8 cellular contexts compared by ENCODE assay signal in the genomic region with DNA sequence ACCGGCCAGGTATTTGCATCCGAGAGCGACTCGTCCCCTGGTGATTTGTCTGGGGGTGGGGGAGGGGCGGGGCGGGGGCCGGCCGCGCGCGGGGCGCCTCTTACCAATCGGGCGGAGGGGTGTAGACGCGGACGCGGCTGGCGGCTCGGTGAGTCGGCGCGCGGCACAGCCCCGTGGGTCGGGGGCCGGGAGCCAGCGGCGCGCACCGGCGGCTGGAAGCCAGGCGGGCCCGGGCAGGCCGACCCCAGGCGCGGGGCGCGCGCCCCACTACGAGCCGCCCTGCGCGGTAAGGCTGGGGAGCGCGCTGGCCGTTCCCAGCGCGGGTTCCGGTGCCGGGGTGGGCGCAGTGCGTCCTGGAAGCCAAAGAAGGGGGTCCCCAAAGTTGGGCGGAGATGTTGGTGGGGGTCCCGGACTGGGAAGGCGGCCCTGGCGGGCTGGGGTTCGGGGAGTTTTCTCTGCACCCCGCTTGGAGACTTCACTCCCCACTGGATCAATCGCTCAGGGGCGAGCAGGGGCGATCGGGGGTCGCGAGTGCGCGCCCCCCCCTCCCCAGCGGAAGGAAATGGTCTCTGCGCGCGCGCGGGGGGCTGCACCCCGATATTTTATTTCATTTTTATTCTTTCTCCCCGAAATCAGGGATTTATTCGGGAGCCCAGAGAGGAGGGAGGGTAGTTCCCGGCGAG. TPM values are rescaled to one million over a fixed set of nuclear protein-coding genes. Genes with fewer than 3 reads are reported as not detected.
A peak's percentile ranks its signal among the peaks of the same experiment; 100 is the strongest.
DNase-seq lines count a peak whose midpoint lies in the region; ATAC-seq and TF ChIP-seq lines count a peak whose summit lies in the region.

A gene with protein sequence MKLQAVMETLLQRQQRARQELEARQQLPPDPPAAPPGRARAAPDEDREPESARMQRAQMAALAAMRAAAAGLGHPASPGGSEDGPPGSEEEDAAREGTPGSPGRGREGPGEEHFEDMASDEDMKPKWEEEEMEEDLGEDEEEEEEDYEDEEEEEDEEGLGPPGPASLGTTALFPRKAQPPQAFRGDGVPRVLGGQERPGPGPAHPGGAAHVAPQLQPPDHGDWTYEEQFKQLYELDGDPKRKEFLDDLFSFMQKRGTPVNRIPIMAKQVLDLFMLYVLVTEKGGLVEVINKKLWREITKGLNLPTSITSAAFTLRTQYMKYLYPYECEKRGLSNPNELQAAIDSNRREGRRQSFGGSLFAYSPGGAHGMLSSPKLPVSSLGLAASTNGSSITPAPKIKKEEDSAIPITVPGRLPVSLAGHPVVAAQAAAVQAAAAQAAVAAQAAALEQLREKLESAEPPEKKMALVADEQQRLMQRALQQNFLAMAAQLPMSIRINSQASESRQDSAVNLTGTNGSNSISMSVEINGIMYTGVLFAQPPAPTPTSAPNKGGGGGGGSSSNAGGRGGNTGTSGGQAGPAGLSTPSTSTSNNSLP (plus strand): TSS at position 124 of the 683 bp plus-strand sequence. CDS start 3,494 bp downstream, outside the sequence.

- H2AFZ ChIP-seq in Loucy (ENCODE audit: low read length): peak within 1 kb of the TSS; percentile 93

- no peaks in the 10 kb centered on the region for H3K9me3 ChIP-seq in Loucy (ENCODE audit: insufficient read depth, low read depth, low read length)
- no peaks in the 10 kb centered on the region for H3K9me3 ChIP-seq in iPS-20b (ENCODE audit: insufficient read depth, low read depth, low read length)

- DNase-seq in Caki2 (ENCODE audit: low read depth) (no peak), GM19240 (ENCODE audit: insufficient read length, low spot score) (peak; percentile 84), astrocyte of the cerebellum (ENCODE audit: low read depth) (no peak)
- DNase-seq in stimulated activated effector memory CD8-positive, alpha-beta T cell treated with anti-CD3 and anti-CD28 coated beads, Interleukin-12 subunit alpha, Interleukin-12 subunit beta, amount 100 ng/mL, for 72 hours (ENCODE audit: low spot score in 2 of 2): peak in 1 of 2 donors; percentile 66
- DNase-seq in stimulated activated CD4-positive, alpha-beta T cell treated with anti-CD3 and anti-CD28 coated beads, Interleukin-4, amount 100 ng/mL, for 1 hour: no peak

- H3K4me1 Mint-ChIP-seq in stimulated activated effector memory CD8-positive, alpha-beta T cell treated with anti-CD3 and anti-CD28 coated beads, Interleukin-12 subunit alpha, Interleukin-12 subunit beta, amount 100 ng/mL, for 72 hours: peaks cover 10% of the 10 kb centered on the region

- H3K9ac ChIP-seq in Loucy (ENCODE audit: low read depth, low read length, poor library complexity, severe bottlenecking) (peak within 1 kb of the TSS; percentile 98), iPS-20b (ENCODE audit: low read depth, low read length) (peak within 1 kb of the TSS; percentile 79; the same call in 1 of the 2 replicates)

- H4K20me1 ChIP-seq in Loucy (ENCODE audit: insufficient read depth, low read length, poor library complexity, severe bottlenecking): peaks cover 4% of the 10 kb centered on the region

- in situ Hi-C loops in Caki2 (cut with HindIII; ENCODE audit: low pct_unique_long_range_greater_than_20kb, low sequenced_read_pairs): no loop called here
- in situ Hi-C loops in astrocyte of the cerebellum (cut with HindIII; ENCODE audit: low sequenced_read_pairs): no loop called here

- peak within 1 kb of the TSS; percentile 100 for H3K4me3 ChIP-seq in Loucy (ENCODE audit: low read length, poor library complexity, severe bottlenecking)
- peak within 1 kb of the TSS; percentile 82 for H3K4me3 ChIP-seq in astrocyte of the cerebellum (ENCODE audit: low read depth, low read length)
- peak within 1 kb of the TSS; percentile 82 for H3K4me3 ChIP-seq in iPS-20b (ENCODE audit: low read length)

- peak within 1 kb of the TSS; percentile 77 for H3K27ac Mint-ChIP-seq in stimulated activated effector memory CD8-positive, alpha-beta T cell treated with anti-CD3 and anti-CD28 coated beads, Interleukin-12 subunit alpha, Interleukin-12 subunit beta, amount 100 ng/mL, for 72 hours

- H3K27me3 ChIP-seq in Loucy (ENCODE audit: insufficient read depth, low read length, poor library complexity, severe bottlenecking) (peaks cover 5% of the 10 kb centered on the region), iPS-20b (ENCODE audit: insufficient read depth, low read length) (peaks cover 29% of the 10 kb centered on the region)

- peak within 1 kb of the TSS; percentile 92 for H3K4me2 ChIP-seq in Loucy (ENCODE audit: low read depth, low read length, poor library complexity, severe bottlenecking)

- H3K4me1 ChIP-seq in Loucy (ENCODE audit: insufficient read depth, low read length, poor library complexity, severe bottlenecking) (peaks cover 2% of the 10 kb centered on the region), iPS-20b (ENCODE audit: insufficient read depth, low read length) (no peaks in the 10 kb centered on the region)

- H3K79me2 ChIP-seq in Loucy (ENCODE audit: insufficient read depth, low read length): peaks cover 31% of the 10 kb centered on the region

- H3K9me3 Mint-ChIP-seq in stimulated activated effector memory CD8-positive, alpha-beta T cell treated with anti-CD3 and anti-CD28 coated beads, Interleukin-12 subunit alpha, Interleukin-12 subunit beta, amount 100 ng/mL, for 72 hours: no peaks in the 10 kb centered on the region

- ATAC-seq in stimulated activated effector memory CD8-positive, alpha-beta T cell treated with anti-CD3 and anti-CD28 coated beads, Interleukin-12 subunit alpha, Interleukin-12 subunit beta, amount 100 ng/mL, for 72 hours: peak; percentile 57
- ATAC-seq in HG03521 (IDR thresholded peaks at IDR 0.05; ENCODE audit: unreplicated experiment): no peak

- peak within 1 kb of the TSS; percentile 81 for H3K27ac ChIP-seq in iPS-20b (ENCODE audit: low read length)

- H3F3A ChIP-seq in Loucy (ENCODE audit: low read depth): no peaks in the 10 kb centered on the region

- no peaks in the 10 kb centered on the region for H3K9me2 ChIP-seq in Loucy (replicated peaks; ENCODE audit: low read depth, low read length)

- no peak for TF ChIP-seq CTCF in Loucy (conservative IDR thresholded peaks at IDR 0.05; ENCODE audit: low read length)
- TF ChIP-seq CTCF in astrocyte of the cerebellum (IDR thresholded peaks at IDR 0.05; ENCODE audit: low read depth, low read length, missing control alignments): no peak

- H3K36me3 Mint-ChIP-seq in stimulated activated effector memory CD8-positive, alpha-beta T cell treated with anti-CD3 and anti-CD28 coated beads, Interleukin-12 subunit alpha, Interleukin-12 subunit beta, amount 100 ng/mL, for 72 hours: peaks cover 34% of the 10 kb centered on the region

- peak within 1 kb of the TSS; percentile 74 for H3K4me3 Mint-ChIP-seq in stimulated activated effector memory CD8-positive, alpha-beta T cell treated with anti-CD3 and anti-CD28 coated beads, Interleukin-12 subunit alpha, Interleukin-12 subunit beta, amount 100 ng/mL, for 72 hours

- H3K36me3 ChIP-seq in Loucy (ENCODE audit: insufficient read depth, low read length) (no peaks in the 10 kb centered on the region), iPS-20b (ENCODE audit: insufficient read depth, low read depth, low read length) (peaks cover 9% of the 10 kb centered on the region; the same call in 1 of the 2 replicates)

RNA-seq across cellular contexts. Expression of the gene that starts here (rescaled TPM):
- 7.8 and 12.2 TPM in 2 replicates for total RNA-seq in Caki2 (2014; rRNA removed; shearing (Covaris generic); ENCODE audit: low replicate concordance)
